In genomic region chr4:106286611-106287010, GRCh38 we compare ENCODE assay signal across 17 cellular contexts. TPM values are rescaled to one million over a fixed set of nuclear protein-coding genes. Genes with fewer than 3 reads are reported as not detected.
A peak's percentile ranks its signal among the peaks of the same experiment; 100 is the strongest.
DNase-seq lines count a peak whose midpoint lies in the region; ATAC-seq and TF ChIP-seq lines count a peak whose summit lies in the region.
"Had no signal": no experiment of that assay in that cellular context is flagged by ENCODE, and none has a peak within 500 bp of the region (broad histone marks: within the 10 kb centered on the region; RNA-seq: fewer than 3 reads in every experiment).

No MANE protein-coding gene starts in this region.

- H3K27ac ChIP-seq in IMR-90 (ENCODE audit: insufficient read depth, low read length) = no peak overlapping the region
- peak overlapping the region; percentile 8 for H3K27ac ChIP-seq in osteoblast (ENCODE audit: low read depth, low read length)
- no peak overlapping the region for H3K27ac ChIP-seq in foreskin keratinocyte
- H3K27ac ChIP-seq: PC-9, RWPE1 had no signal

- POLR2A ChIA-PET in Caco-2 (lab: Charles Lee) (no interaction called here), IMR-90 (lab: Charles Lee; ENCODE audit: unreplicated experiment) (no interaction called here)

- peaks cover 10 to 11% of the 10 kb centered on the region in 2 experiments; a peak in 2 of 4 replicates for H3K79me1 ChIP-seq in IMR-90 (ENCODE audit: low read depth in 1 of 2, low read length in 2 of 2)

- no peak overlapping the region for H2BK20ac ChIP-seq in IMR-90 (ENCODE audit: low read depth, low read length)

- peaks cover 6% of the 10 kb centered on the region; the same call in 1 of the 2 replicates for H3K9me1 ChIP-seq in IMR-90 (ENCODE audit: insufficient read depth, low read length)

- H3K9ac ChIP-seq in IMR-90 (ENCODE audit: low read depth, low read length) = no peak overlapping the region

- no peak overlapping the region for H3K14ac ChIP-seq in IMR-90 (replicated peaks; ENCODE audit: low read depth, low read length)

- dilution Hi-C loops in IMR-90 (cut with HindIII; ENCODE audit: low sequenced_read_pairs, unreplicated experiment) = no loop called here

- H4K91ac ChIP-seq in IMR-90 (ENCODE audit: insufficient read depth, low read depth, low read length) = no peak overlapping the region

- in situ Hi-C loops in IMR-90 (cut with MboI; ENCODE audit: low sequenced_read_pairs) = no loop called here

- H3K4me2 ChIP-seq in IMR-90 (ENCODE audit: low read depth, low read length) (no peak overlapping the region), osteoblast (ENCODE audit: insufficient read depth, low read length) (no peak overlapping the region)
- H3K4me2 ChIP-seq: PC-9 had no signal

- 0 out of 2 replicates have a peak overlapping the region, but pooled peaks have one; percentile 14 for H2BK120ac ChIP-seq in IMR-90 (ENCODE audit: low read depth, low read length)

- DNase-seq in Caco-2 (no peak), IMR-90 (no peak), endothelial cell (ENCODE audit: low spot score) (no peak), osteoblast (ENCODE audit: insufficient read length, low spot score, missing footprints) (no peak), DMS 273 (lab: John Stamatoyannopoulos, UW; ENCODE audit: unreplicated experiment) (no peak), lower leg skin (ENCODE audit: low spot score in 2 of 2) (no peak), foreskin keratinocyte (no peak)
- DNase-seq in activated naive CD8-positive, alpha-beta T cell treated with anti-CD3 and anti-CD28 coated beads, Interleukin-2, amount 50 U/mL, for 24 hours = no peak
- DNase-seq: C1 segment of cervical spinal cord, DMS 273 treated with DMSO at 0.1 percent for 48 hours, KG1, NCI-H1417 treated with DMSO at 0.1 percent for 48 hours, NCI-H1930, NCI-H524 treated with DMSO at 0.1 percent for 48 hours, PC-9 had no signal

- H3K36me3 Mint-ChIP-seq in Caco-2 (ENCODE audit: insufficient read depth, unreplicated experiment) (peaks cover 18% of the 10 kb centered on the region), endothelial cell (ENCODE audit: low read depth, unreplicated experiment) (peaks cover 3% of the 10 kb centered on the region)
- peaks cover 40% of the 10 kb centered on the region for H3K36me3 Mint-ChIP-seq in activated naive CD8-positive, alpha-beta T cell treated with anti-CD3 and anti-CD28 coated beads, Interleukin-2, amount 50 U/mL, for 24 hours (ENCODE audit: low read depth)

- no peak overlapping the region for H3K4ac ChIP-seq in IMR-90 (ENCODE audit: low read depth, low read length)

- no peak overlapping the region; the same call in 2 of the 3 replicates for H2BK15ac ChIP-seq in IMR-90 (ENCODE audit: low read depth, low read length)

- no peaks in the 10 kb centered on the region for H3K27me3 ChIP-seq in Caco-2 (replicated peaks; ENCODE audit: control insufficient read depth, insufficient read depth, low read length)
- no peaks in the 10 kb centered on the region for H3K27me3 ChIP-seq in IMR-90 (ENCODE audit: control insufficient read depth, insufficient read depth, low read length)
- no peaks in the 10 kb centered on the region for H3K27me3 ChIP-seq in osteoblast (ENCODE audit: insufficient read depth, low read length)
- H3K27me3 ChIP-seq in foreskin keratinocyte = no peaks in the 10 kb centered on the region

- TF ChIP-seq POLR2A in IMR-90 (IDR thresholded peaks at IDR 0.05; ENCODE audit: low read depth, low read length) = no peak
- no peak for TF ChIP-seq POLR2A in lower leg skin (IDR thresholded peaks at IDR 0.05)

- H4K5ac ChIP-seq in IMR-90 (ENCODE audit: low read depth, low read length) = no peak overlapping the region

- H3K4me1 Mint-ChIP-seq in Caco-2 (ENCODE audit: low read depth, unreplicated experiment) = peaks cover 8% of the 10 kb centered on the region
- peaks cover 7% of the 10 kb centered on the region for H3K4me1 Mint-ChIP-seq in endothelial cell (ENCODE audit: unreplicated experiment)
- no peaks in the 10 kb centered on the region for H3K4me1 Mint-ChIP-seq in activated naive CD8-positive, alpha-beta T cell treated with anti-CD3 and anti-CD28 coated beads, Interleukin-2, amount 50 U/mL, for 24 hours

- no peaks in the 10 kb centered on the region for H3K9me3 Mint-ChIP-seq in Caco-2 (ENCODE audit: unreplicated experiment)
- no peaks in the 10 kb centered on the region for H3K9me3 Mint-ChIP-seq in endothelial cell (ENCODE audit: unreplicated experiment)
- peaks cover 4% of the 10 kb centered on the region for H3K9me3 Mint-ChIP-seq in activated naive CD8-positive, alpha-beta T cell treated with anti-CD3 and anti-CD28 coated beads, Interleukin-2, amount 50 U/mL, for 24 hours

- H3K27me3 Mint-ChIP-seq in Caco-2 (ENCODE audit: insufficient read depth, unreplicated experiment) (no peaks in the 10 kb centered on the region), endothelial cell (ENCODE audit: unreplicated experiment) (peaks cover 2% of the 10 kb centered on the region)
- H3K27me3 Mint-ChIP-seq in activated naive CD8-positive, alpha-beta T cell treated with anti-CD3 and anti-CD28 coated beads, Interleukin-2, amount 50 U/mL, for 24 hours = no peaks in the 10 kb centered on the region

- no peak overlapping the region for H3K23ac ChIP-seq in IMR-90 (ENCODE audit: low read depth, low read length)

- no peaks in the 10 kb centered on the region for H3K9me3 ChIP-seq in Caco-2
- H3K9me3 ChIP-seq in IMR-90 (ENCODE audit: control insufficient read depth, insufficient read depth, low read length) = no peaks in the 10 kb centered on the region
- H3K9me3 ChIP-seq in osteoblast (ENCODE audit: low read depth, low read length) = no peaks in the 10 kb centered on the region

- 100% methylated on average over 2 of the region's 8 CpGs; no CpG with 5 or more reads in 1 of the 2 experiments for WGBS in IMR-90 (ENCODE audit: extremely low coverage in 2 of 2, insufficient read length in 1 of 2), 2 experiments
- 97 to 98% methylated on average over 8 of the region's 8 CpGs for WGBS in lower leg skin, 2 donors

- peaks cover 15% of the 10 kb centered on the region for H3K4me1 ChIP-seq in Caco-2
- H3K4me1 ChIP-seq in IMR-90 (ENCODE audit: control insufficient read depth, insufficient read depth, low read length) = no peaks in the 10 kb centered on the region
- H3K4me1 ChIP-seq in osteoblast (ENCODE audit: insufficient read depth, low read length) = peaks cover 3% of the 10 kb centered on the region
- H3K4me1 ChIP-seq in foreskin keratinocyte = no peaks in the 10 kb centered on the region

- no peak overlapping the region for H2AK5ac ChIP-seq in IMR-90 (ENCODE audit: low read depth, low read length)

- no TSS peak for BruUV-seq in Caco-2 (replicated peaks; lab: Mats Ljungman, UMichigan)
- BruUV-seq in IMR-90 (replicated peaks; lab: Mats Ljungman, UMichigan) = no TSS peak

- CTCF ChIA-PET in Caco-2 (lab: Charles Lee) = no interaction called here
- CTCF ChIA-PET in IMR-90 (lab: Yijun Ruan, JAX) = no interaction called here

- H3K4me3 Mint-ChIP-seq in Caco-2 (ENCODE audit: unreplicated experiment) (no peak overlapping the region), endothelial cell (ENCODE audit: unreplicated experiment) (no peak overlapping the region)
- no peak overlapping the region for H3K4me3 Mint-ChIP-seq in activated naive CD8-positive, alpha-beta T cell treated with anti-CD3 and anti-CD28 coated beads, Interleukin-2, amount 50 U/mL, for 24 hours

- no peak for TF ChIP-seq RAD21 in IMR-90 (IDR thresholded peaks at IDR 0.05; ENCODE audit: low read length)

- peak overlapping the region; percentile 20; the same call in 1 of the 2 replicates for H3K18ac ChIP-seq in IMR-90 (ENCODE audit: low read depth, low read length)

- no peak overlapping the region for H2BK5ac ChIP-seq in IMR-90 (ENCODE audit: low read depth, low read length, poor library complexity, severe bottlenecking)

- H3K27ac Mint-ChIP-seq in Caco-2 (ENCODE audit: unreplicated experiment) = peak overlapping the region; percentile 71
- H3K27ac Mint-ChIP-seq in endothelial cell (ENCODE audit: unreplicated experiment) = peak overlapping the region; percentile 94
- no peak overlapping the region for H3K27ac Mint-ChIP-seq in activated naive CD8-positive, alpha-beta T cell treated with anti-CD3 and anti-CD28 coated beads, Interleukin-2, amount 50 U/mL, for 24 hours

- H3K79me2 ChIP-seq in osteoblast (ENCODE audit: insufficient read depth, low read length) = peaks cover 2% of the 10 kb centered on the region

- TF ChIP-seq CTCF in Caco-2 (IDR thresholded peaks at IDR 0.05; ENCODE audit: insufficient read depth in 1 of 2, low read depth in 1 of 2, low read length in 1 of 2, severe bottlenecking in 1 of 2, unreplicated experiment in 1 of 2) (no peak), IMR-90 (conservative IDR thresholded peaks at IDR 0.05; ENCODE audit: low read depth, low read length) (no peak), endothelial cell (IDR thresholded peaks at IDR 0.05; ENCODE audit: unreplicated experiment) (no peak), osteoblast (IDR thresholded peaks at IDR 0.05; ENCODE audit: extremely low read depth, low read depth, low read length) (no peak), lower leg skin (IDR thresholded peaks at IDR 0.05) (no peak), foreskin keratinocyte (conservative IDR thresholded peaks at IDR 0.05) (no peak)

- H4K8ac ChIP-seq in IMR-90 (ENCODE audit: low read depth in 2 of 2, low read length in 2 of 2) = no peak overlapping the region

- ATAC-seq in IMR-90 (ENCODE audit: low read depth) (no peak), foreskin keratinocyte (no peak)
- no peak for ATAC-seq in activated naive CD8-positive, alpha-beta T cell treated with anti-CD3 and anti-CD28 coated beads, Interleukin-2, amount 50 U/mL, for 24 hours
- ATAC-seq: HCT116 had no signal

- intact Hi-C loops in Caco-2 (cut with micrococcal nuclease; ENCODE audit: unreplicated experiment) = loop anchor here (1.0 kb wide), 1 partner anchor 20 kb away; no protein-coding TSS in a partner anchor
- intact Hi-C loops in IMR-90 (cut with micrococcal nuclease) = no loop called here
- intact Hi-C loops in lower leg skin (cut with DNase I; ENCODE audit: low total_unique reads) = no loop called here

- H2AFZ ChIP-seq in IMR-90 (replicated peaks; ENCODE audit: low read length, poor library complexity) (no peak overlapping the region), osteoblast (ENCODE audit: low read length) (no peak overlapping the region)
- H2AFZ ChIP-seq: PC-9 had no signal

- no peak overlapping the region for H3K4me3 ChIP-seq in Caco-2 (ENCODE audit: low read depth, low read length)
- H3K4me3 ChIP-seq in IMR-90 (ENCODE audit: insufficient read depth, low read depth, low read length) = no peak overlapping the region
- H3K4me3 ChIP-seq in osteoblast (ENCODE audit: insufficient read depth, low read length) = no peak overlapping the region
- H3K4me3 ChIP-seq in lower leg skin (ENCODE audit: low read depth, poor library complexity, severe bottlenecking) = no peak overlapping the region
- H3K4me3 ChIP-seq: PC-9 had no signal

- no peaks in the 10 kb centered on the region; the same call in 1 of the 2 replicates for H4K20me1 ChIP-seq in IMR-90 (ENCODE audit: insufficient read depth, low read length)
- no peaks in the 10 kb centered on the region for H4K20me1 ChIP-seq in osteoblast (ENCODE audit: insufficient read depth, low read length)

- H3K36me3 ChIP-seq in Caco-2 (ENCODE audit: control insufficient read depth, insufficient read depth, low read length) (no peaks in the 10 kb centered on the region), IMR-90 (ENCODE audit: control insufficient read depth, insufficient read depth, low read length) (peaks cover 2% of the 10 kb centered on the region), osteoblast (ENCODE audit: insufficient read depth, low read length) (no peaks in the 10 kb centered on the region)

- no peak overlapping the region for H3K56ac ChIP-seq in IMR-90 (ENCODE audit: extremely low read depth, insufficient read depth, low read length)

- no peak overlapping the region for H2AK9ac ChIP-seq in IMR-90 (replicated peaks; ENCODE audit: low read depth, low read length, poor library complexity)

RNA-seq across cellular contexts. Expression of gene TBCK, which starts 29.4 kb away (rescaled TPM):
- total RNA-seq in Caco-2 (2022) (51.1 and 58.7 TPM in 2 replicates), IMR-90 (2012; rRNA removed) (29.9 and 30.3 TPM in 2 replicates), endothelial cell (ENCODE audit: unreplicated experiment) (48.6 TPM), osteoblast (65.1 and 68.8 TPM in 2 replicates), lower leg skin (10 to 100 TPM; 15.6 to 29.9 (median 21.8) TPM), foreskin keratinocyte (11.9 and 13.1 TPM in 2 replicates)
- polyA plus RNA-seq in IMR-90 (2012; rRNA removed) (10.2 and 10.7 TPM in 2 replicates), foreskin keratinocyte (5.0 and 5.2 TPM in 2 replicates)
- polyA plus RNA-seq in IMR-90 (2012; cell fraction: cytosol; rRNA removed) = 3.5 and 11.9 TPM in 2 replicates
- polyA plus RNA-seq in IMR-90 (2012; cell fraction: nucleus; rRNA removed; ENCODE audit: low replicate concordance) = 5.6 and 37.5 TPM in 2 replicates

RNA-seq across cellular contexts. Expression of gene AIMP1, which starts 29.7 kb away (rescaled TPM):
- total RNA-seq in Caco-2 (2022) (130 and 143 TPM in 2 replicates), IMR-90 (2012; rRNA removed) (11.8 and 27.5 TPM in 2 replicates), endothelial cell (ENCODE audit: unreplicated experiment) (25.4 TPM), osteoblast (27.9 and 28.6 TPM in 2 replicates), lower leg skin (10 to 100 TPM; 14.9 to 25.0 (median 18.6) TPM), foreskin keratinocyte (39.6 and 40.8 TPM in 2 replicates)
- polyA plus RNA-seq in IMR-90 (2012; rRNA removed) (18.2 and 21.4 TPM in 2 replicates), foreskin keratinocyte (31.8 and 40.2 TPM in 2 replicates)
- 1.2 and 1.8 TPM in 2 replicates for polyA plus RNA-seq in IMR-90 (2012; cell fraction: cytosol; rRNA removed)
- polyA plus RNA-seq in IMR-90 (2012; cell fraction: nucleus; rRNA removed; ENCODE audit: low replicate concordance) = 0.78 and 10.8 TPM in 2 replicates
